14 cellular contexts compared by ENCODE assay signal in genomic region chr18:48772457-48772856, GRCh38.
"Had no signal": no experiment of that assay in that cellular context is flagged by ENCODE, and none has a peak within 500 bp of the region (broad histone marks: within the 10 kb centered on the region; RNA-seq: fewer than 3 reads in every experiment).

No MANE protein-coding gene starts in this region.

- H3K4me1 ChIP-seq: colonic mucosa had no signal

- DNase-seq: colonic mucosa; effector CD8-positive, alpha-beta T cell; hippocampal formation; left lung; natural killer cell; stimulated activated CD4-positive, alpha-beta T cell treated with anti-CD3 and anti-CD28 coated beads, Interleukin-2, amount 100 ng/mL, for 48 hours; stimulated activated naive CD8-positive, alpha-beta T cell treated with anti-CD3 and anti-CD28 coated beads, Interleukin-15, Interleukin-2, amounts not matched to agents 100 U/mL and 50 U/mL, for 24 hours had no signal

- H3K9me3 Mint-ChIP-seq: memory B cell, natural killer cell, neural crest cell, type B pancreatic cell had no signal

- H3K27me3 ChIP-seq: colonic mucosa, left lung, suprapubic skin, thyroid gland had no signal

- H3K36me3 ChIP-seq: colonic mucosa, suprapubic skin, thyroid gland had no signal

- H3K4me3 Mint-ChIP-seq: memory B cell, natural killer cell, neural crest cell, type B pancreatic cell had no signal

- ATAC-seq: natural killer cell; stimulated activated naive CD8-positive, alpha-beta T cell treated with anti-CD3 and anti-CD28 coated beads, Interleukin-15, Interleukin-2, amounts not matched to agents 100 U/mL and 50 U/mL, for 24 hours had no signal

- H3K4me3 ChIP-seq: colonic mucosa, left lung, lower lobe of right lung, smooth muscle cell, suprapubic skin, thyroid gland had no signal

- H3K27ac ChIP-seq: colonic mucosa, left lung, suprapubic skin had no signal

- H3K9me3 ChIP-seq: colonic mucosa, left lung, lower lobe of right lung, suprapubic skin, thyroid gland had no signal

- H3K36me3 Mint-ChIP-seq: natural killer cell had no signal

- H3K27ac Mint-ChIP-seq: memory B cell, natural killer cell, type B pancreatic cell had no signal
